18 cellular contexts compared by ENCODE assay signal in the genomic region with DNA sequence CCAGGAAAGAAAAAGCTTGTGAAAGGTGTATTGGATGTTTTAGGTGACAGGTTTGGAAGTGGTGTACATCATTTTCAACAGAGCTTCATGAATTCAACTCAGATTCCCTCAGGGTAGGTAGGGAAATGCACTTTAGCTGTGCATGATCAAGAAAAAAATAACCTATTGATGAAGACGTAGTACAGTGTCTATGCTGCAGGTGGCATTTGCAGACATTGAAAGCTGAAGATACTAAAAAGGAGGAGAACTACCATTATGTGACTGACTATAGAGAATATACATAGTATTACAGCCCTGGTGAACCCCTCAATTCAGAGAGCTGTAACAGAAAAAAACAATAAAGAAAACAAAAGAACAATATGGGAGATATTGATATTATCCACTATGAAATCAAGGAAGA.
DNase-seq lines count a peak whose midpoint lies in the region; ATAC-seq and TF ChIP-seq lines count a peak whose summit lies in the region.
"Had no signal": no experiment of that assay in that cellular context is flagged by ENCODE, and none has a peak within 500 bp of the region (broad histone marks: within the 10 kb centered on the region; RNA-seq: fewer than 3 reads in every experiment).

No MANE protein-coding gene starts in this region.

- no peak overlapping the region for H3K27ac Mint-ChIP-seq in stimulated activated memory B cell treated with anti-CD40 and anti-IgM and Interleukin-4, amounts not matched to agents 10 μg/mL and 1 μg/mL and 100 μg/mL, for 72 hours
- H3K27ac Mint-ChIP-seq: activated CD4-positive, alpha-beta T cell treated with anti-CD3 and anti-CD28 coated beads, Interleukin-2, amount 10 ng/mL, durations not matched to agents 7 days and 5 days; activated naive CD4-positive, alpha-beta T cell treated with anti-CD3 and anti-CD28 coated beads for 36 hours; CD8-positive, alpha-beta memory T cell; IgD-negative memory B cell had no signal

- CTCF ChIA-PET in mammary epithelial cell (lab: Charles Lee; ENCODE audit: low non-redundant PET) = no interaction called here

- BruUV-seq in mammary epithelial cell (replicated peaks; lab: Mats Ljungman, UMichigan) = no TSS peak

- no peak for ATAC-seq in stimulated activated memory B cell treated with anti-CD40 and anti-IgM and Interleukin-4, amounts not matched to agents 10 μg/mL and 1 μg/mL and 100 μg/mL, for 72 hours
- ATAC-seq in GM19452 (IDR thresholded peaks at IDR 0.05; ENCODE audit: unreplicated experiment) (no peak), HG03108 (IDR thresholded peaks at IDR 0.05; ENCODE audit: unreplicated experiment) (no peak)
- ATAC-seq: left lung had no signal

- H3K4me1 Mint-ChIP-seq in stimulated activated memory B cell treated with anti-CD40 and anti-IgM and Interleukin-4, amounts not matched to agents 10 μg/mL and 1 μg/mL and 100 μg/mL, for 72 hours = no peaks in the 10 kb centered on the region
- H3K4me1 Mint-ChIP-seq: activated CD4-positive, alpha-beta T cell treated with anti-CD3 and anti-CD28 coated beads, Interleukin-2, amount 10 ng/mL, durations not matched to agents 7 days and 5 days; CD8-positive, alpha-beta memory T cell; IgD-negative memory B cell had no signal

- peak; percentile 2 for DNase-seq in SIG-M5 treated with dmso at 0.1 percent for 504 hours (lab: John Stamatoyannopoulos, UW; ENCODE audit: unreplicated experiment)
- no peak for DNase-seq in SIG-M5 (lab: John Stamatoyannopoulos, UW)
- peak; percentile 13 for DNase-seq in NB4 (ENCODE audit: low read depth)
- DNase-seq in mammary epithelial cell = no peak
- no peak for DNase-seq in spleen
- DNase-seq: activated CD4-positive, alpha-beta T cell treated with anti-CD3 and anti-CD28 coated beads, Interleukin-2, amount 10 ng/mL, durations not matched to agents 7 days and 5 days; activated naive CD4-positive, alpha-beta T cell treated with anti-CD3 and anti-CD28 coated beads for 36 hours; CD8-positive, alpha-beta memory T cell; foreskin fibroblast; left lung; NCI-H1048; NCI-H345; sigmoid colon; stimulated activated CD4-positive, alpha-beta T cell treated with anti-CD3 and anti-CD28 coated beads, Interleukin-1b, Interleukin-23, amount 100 ng/mL, for 48 hours had no signal

- H3K4me1 ChIP-seq in mammary epithelial cell (ENCODE audit: insufficient read depth, low read length) (no peaks in the 10 kb centered on the region), spleen (no peaks in the 10 kb centered on the region)
- H3K4me1 ChIP-seq: left lung, sigmoid colon had no signal

- no peaks in the 10 kb centered on the region for H4K20me1 ChIP-seq in mammary epithelial cell (ENCODE audit: insufficient read depth, low read length)

- WGBS in mammary epithelial cell (ENCODE audit: low coverage, missing lambda C conversion rate) = 50% methylated on average over 1 of the region's 1 CpG
- 51 to 73% (median 66%) methylated on average over 1 of the region's 1 CpG for WGBS in spleen, 5 donors

- in situ Hi-C loops in mammary epithelial cell (cut with MboI; ENCODE audit: low sequenced_read_pairs in 2 of 2) = no loop called here

- no peaks in the 10 kb centered on the region for H3K79me2 ChIP-seq in mammary epithelial cell (ENCODE audit: insufficient read depth, low read length)

- H3K36me3 Mint-ChIP-seq in stimulated activated memory B cell treated with anti-CD40 and anti-IgM and Interleukin-4, amounts not matched to agents 10 μg/mL and 1 μg/mL and 100 μg/mL, for 72 hours = no peaks in the 10 kb centered on the region
- H3K36me3 Mint-ChIP-seq: CD8-positive, alpha-beta memory T cell; IgD-negative memory B cell had no signal

- no peak overlapping the region for H3K4me2 ChIP-seq in mammary epithelial cell (ENCODE audit: insufficient read depth, low read depth, low read length)

- H3K27me3 ChIP-seq in mammary epithelial cell (ENCODE audit: insufficient read depth, low read length) (no peaks in the 10 kb centered on the region), spleen (replicated peaks in 1 of 7) (no peaks in the 10 kb centered on the region)
- H3K27me3 ChIP-seq: left lung, sigmoid colon had no signal

- H3K36me3 ChIP-seq in mammary epithelial cell (ENCODE audit: insufficient read depth, low read length) (no peaks in the 10 kb centered on the region), spleen (no peaks in the 10 kb centered on the region)
- H3K36me3 ChIP-seq: left lung, sigmoid colon had no signal

- dilution Hi-C loops in mammary epithelial cell (cut with HindIII; ENCODE audit: low sequenced_read_pairs) = no loop called here

- TF ChIP-seq POLR2A in NB4 (IDR thresholded peaks at IDR 0.05; ENCODE audit: extremely low read depth, insufficient read length) (no peak), spleen (IDR thresholded peaks at IDR 0.05) (no peak)

- intact Hi-C loops in mammary epithelial cell (cut with micrococcal nuclease) (no loop called here), spleen (cut with DNase I; ENCODE audit: low total_unique reads) (no loop called here)

- no peak overlapping the region for H3K9ac ChIP-seq in mammary epithelial cell (ENCODE audit: insufficient read depth, low read length)

- H3K4me3 ChIP-seq in NB4 (ENCODE audit: low read depth, low read length) = no peak overlapping the region
- no peak overlapping the region for H3K4me3 ChIP-seq in mammary epithelial cell (replicated peaks in 1 of 3; ENCODE audit: insufficient read depth in 1 of 3, low read depth in 2 of 3, low read length in 3 of 3)
- H3K4me3 ChIP-seq in spleen = no peak overlapping the region
- H3K4me3 ChIP-seq: left lung, sigmoid colon had no signal

- H2AFZ ChIP-seq in mammary epithelial cell (ENCODE audit: low read depth, low read length) = no peak overlapping the region

- no peaks in the 10 kb centered on the region for H3K9me3 ChIP-seq in mammary epithelial cell (replicated peaks; ENCODE audit: insufficient read depth, low read length)
- no peaks in the 10 kb centered on the region for H3K9me3 ChIP-seq in spleen
- H3K9me3 ChIP-seq: left lung, sigmoid colon had no signal

- H3K27me3 Mint-ChIP-seq in stimulated activated memory B cell treated with anti-CD40 and anti-IgM and Interleukin-4, amounts not matched to agents 10 μg/mL and 1 μg/mL and 100 μg/mL, for 72 hours = no peaks in the 10 kb centered on the region
- H3K27me3 Mint-ChIP-seq: activated CD4-positive, alpha-beta T cell treated with anti-CD3 and anti-CD28 coated beads, Interleukin-2, amount 10 ng/mL, durations not matched to agents 7 days and 5 days; CD8-positive, alpha-beta memory T cell; IgD-negative memory B cell had no signal

- H3K27ac ChIP-seq in mammary epithelial cell (ENCODE audit: insufficient read depth, low read depth, low read length) (no peak overlapping the region), spleen (no peak overlapping the region)
- H3K27ac ChIP-seq: left lung, sigmoid colon had no signal

- no peak overlapping the region for H3K4me3 Mint-ChIP-seq in stimulated activated memory B cell treated with anti-CD40 and anti-IgM and Interleukin-4, amounts not matched to agents 10 μg/mL and 1 μg/mL and 100 μg/mL, for 72 hours
- H3K4me3 Mint-ChIP-seq: activated CD4-positive, alpha-beta T cell treated with anti-CD3 and anti-CD28 coated beads, Interleukin-2, amount 10 ng/mL, durations not matched to agents 7 days and 5 days; activated naive CD4-positive, alpha-beta T cell treated with anti-CD3 and anti-CD28 coated beads for 36 hours; CD8-positive, alpha-beta memory T cell; IgD-negative memory B cell had no signal

- TF ChIP-seq CTCF in NB4 (IDR thresholded peaks at IDR 0.05; ENCODE audit: low read depth, low read length) (no peak), mammary epithelial cell (conservative IDR thresholded peaks at IDR 0.05 in 1 of 2, IDR thresholded peaks at IDR 0.05 in 1 of 2; ENCODE audit: extremely low read depth in 1 of 2, insufficient read depth in 1 of 2, low read depth in 1 of 2, low read length in 2 of 2) (peak; percentile 3 to 6), spleen (IDR thresholded peaks at IDR 0.05 in 8 of 11, conservative IDR thresholded peaks at IDR 0.05 in 3 of 11) (no peak)

- H3K9me3 Mint-ChIP-seq in stimulated activated memory B cell treated with anti-CD40 and anti-IgM and Interleukin-4, amounts not matched to agents 10 μg/mL and 1 μg/mL and 100 μg/mL, for 72 hours = no peaks in the 10 kb centered on the region
- H3K9me3 Mint-ChIP-seq: activated CD4-positive, alpha-beta T cell treated with anti-CD3 and anti-CD28 coated beads, Interleukin-2, amount 10 ng/mL, durations not matched to agents 7 days and 5 days; activated naive CD4-positive, alpha-beta T cell treated with anti-CD3 and anti-CD28 coated beads for 36 hours had no signal

Comparison
In these comparisons a context has a peak if more than half of its experiments do, and no peak if none do; other contexts are left out.
1. DNase-seq: peak in SIG-M5 treated with dmso at 0.1 percent for 504 hours (single experiment) and NB4 (single experiment); none in SIG-M5 (single experiment), mammary epithelial cell (single experiment) and spleen (single experiment).
2. CTCF ChIP-seq: peak in mammary epithelial cell (2 of 2); none in NB4 (single experiment) and spleen (0 of 11).